8 cellular contexts compared by ENCODE assay signal in the genomic region with DNA sequence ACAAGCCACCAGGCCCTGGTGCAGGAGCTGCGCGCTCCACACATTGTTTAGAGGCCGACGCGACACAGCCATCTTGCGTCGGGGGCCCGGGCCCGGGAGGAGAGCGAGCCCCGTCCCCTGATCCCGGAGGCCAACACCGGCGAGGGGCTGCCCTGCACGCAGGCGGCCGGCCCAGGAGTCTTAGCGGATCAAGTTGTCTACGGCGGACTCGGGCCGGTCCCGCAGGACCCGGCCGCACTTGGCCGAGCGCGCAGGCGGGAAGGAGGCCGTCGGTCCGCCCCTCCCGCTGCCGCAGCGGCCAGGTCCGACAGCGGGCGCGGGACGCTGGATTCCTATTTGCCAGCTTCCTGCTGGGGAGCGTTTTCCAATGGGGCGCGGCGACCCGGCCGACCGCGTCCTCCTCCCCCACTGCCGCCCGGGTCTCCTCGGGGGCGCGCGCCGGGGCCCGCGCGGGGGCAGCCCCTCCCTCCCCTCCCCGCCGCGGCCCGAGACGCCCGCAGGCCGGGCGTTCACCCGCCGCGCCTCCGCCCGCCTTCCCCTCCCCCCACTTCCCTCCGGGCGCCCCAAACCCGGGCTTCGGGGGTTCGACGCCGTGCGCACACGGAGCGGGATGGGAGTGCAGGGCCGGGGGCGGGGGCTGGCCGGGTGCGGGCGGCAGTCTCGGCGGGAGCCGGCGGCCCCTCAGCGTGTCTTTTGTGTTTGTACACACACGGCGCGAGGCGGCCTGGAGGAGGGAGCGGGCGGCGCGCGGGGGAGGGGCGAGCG. TPM values are rescaled to one million over a fixed set of nuclear protein-coding genes. Genes with fewer than 3 reads are reported as not detected.
DNase-seq lines count a peak whose midpoint lies in the region; ATAC-seq and TF ChIP-seq lines count a peak whose summit lies in the region.

No MANE protein-coding gene starts in this region.

- no peaks in the 10 kb centered on the region for H3K9me2 ChIP-seq in GM23338 (ENCODE audit: insufficient read depth)

- DNase-seq in GM23338 (ENCODE audit: low spot score) (peak; percentile 86), KBM-7 (peak; percentile 78), RPMI8226 (peak; percentile 76), amygdala (lab: John Stamatoyannopoulos, UW) (peak in 49 of 56 donors; percentile 29 to 93 (median 81)), left ventricle myocardium superior (peak; percentile 90), pons (ENCODE audit: low spot score) (peak; percentile 70), DMS114 treated with DMSO at 0.1 percent for 48 hours (lab: John Stamatoyannopoulos, UW; ENCODE audit: unreplicated experiment) (no peak)

- peaks cover 30% of the 10 kb centered on the region for H3K4me1 Mint-ChIP-seq in GM23338

- peaks cover 27% of the 10 kb centered on the region for H4K20me1 ChIP-seq in GM23338 (replicated peaks; ENCODE audit: insufficient read depth)

- H3K9me3 Mint-ChIP-seq in GM23338, result peaks cover 5% of the 10 kb centered on the region; the same call in 2 of the 3 replicates

- H2AFZ ChIP-seq in GM23338, result peak overlapping the region; percentile 72; the same call in 1 of the 2 replicates

- peaks cover 56% of the 10 kb centered on the region for H3K79me2 ChIP-seq in GM23338 (replicated peaks; ENCODE audit: insufficient read depth)

- H3K27me3 ChIP-seq in GM23338 (ENCODE audit: insufficient read depth), result no peaks in the 10 kb centered on the region

- peaks cover 55% of the 10 kb centered on the region for H3K36me3 Mint-ChIP-seq in GM23338 (ENCODE audit: low read depth)

- H3K4me2 ChIP-seq in GM23338, result peak overlapping the region; percentile 88

- H3K4me3 Mint-ChIP-seq in GM23338, result peak overlapping the region; percentile 93

- peaks cover 8% of the 10 kb centered on the region; the same call in 1 of the 2 replicates for H3F3A ChIP-seq in GM23338 (replicated peaks; ENCODE audit: low read depth)

- intact Hi-C loops in left ventricle myocardium superior (cut with micrococcal nuclease), result no loop called here

- no peak for TF ChIP-seq CTCF in GM23338 (conservative IDR thresholded peaks at IDR 0.05; ENCODE audit: low read depth in 2 of 2)

- H3K4me3 ChIP-seq in GM08714 (ENCODE audit: low read length), result peak overlapping the region; percentile 71
- H3K4me3 ChIP-seq in GM23338, result peak overlapping the region; percentile 92

- peaks cover 23% of the 10 kb centered on the region for H3K27me3 Mint-ChIP-seq in GM23338 (ENCODE audit: insufficient read depth, low read depth, poor library complexity)

- peak overlapping the region; percentile 99 for H3K27ac Mint-ChIP-seq in GM23338

- ATAC-seq in GM23338 (peak; percentile 70), left ventricle myocardium superior (peak; percentile 77)

- in situ Hi-C loops in KBM-7 (cut with MboI; ENCODE audit: low pct_unique_long_range_greater_than_20kb, low sequenced_read_pairs), result no loop called here

- H3K4me1 ChIP-seq in GM23338 (ENCODE audit: insufficient read depth), result peaks cover 28% of the 10 kb centered on the region

- H3K27ac ChIP-seq in GM23338 (ENCODE audit: low read depth), result peak overlapping the region; percentile 98

- H3K36me3 ChIP-seq in GM23338 (ENCODE audit: insufficient read depth), result peaks cover 17% of the 10 kb centered on the region

TF ChIP-seq in GM23338, 12 proteins besides CTCF, POLR2A, EP300 and RAD21 (continues in another document):
- TF ChIP-seq, protein P1, sequence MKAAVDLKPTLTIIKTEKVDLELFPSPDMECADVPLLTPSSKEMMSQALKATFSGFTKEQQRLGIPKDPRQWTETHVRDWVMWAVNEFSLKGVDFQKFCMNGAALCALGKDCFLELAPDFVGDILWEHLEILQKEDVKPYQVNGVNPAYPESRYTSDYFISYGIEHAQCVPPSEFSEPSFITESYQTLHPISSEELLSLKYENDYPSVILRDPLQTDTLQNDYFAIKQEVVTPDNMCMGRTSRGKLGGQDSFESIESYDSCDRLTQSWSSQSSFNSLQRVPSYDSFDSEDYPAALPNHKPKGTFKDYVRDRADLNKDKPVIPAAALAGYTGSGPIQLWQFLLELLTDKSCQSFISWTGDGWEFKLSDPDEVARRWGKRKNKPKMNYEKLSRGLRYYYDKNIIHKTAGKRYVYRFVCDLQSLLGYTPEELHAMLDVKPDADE (IDR thresholded peaks at IDR 0.05), result no peak
- TF ChIP-seq ZNF331 (CRISPR knock-in tag; IDR thresholded peaks at IDR 0.05; ENCODE audit: low read depth), result no peak
- TF ChIP-seq POLR2AphosphoS5 (IDR thresholded peaks at IDR 0.05; ENCODE audit: low read depth), result peak; percentile 85
- no peak for TF ChIP-seq ZNF114 (CRISPR knock-in tag; IDR thresholded peaks at IDR 0.05)
- TF ChIP-seq, protein P2, sequence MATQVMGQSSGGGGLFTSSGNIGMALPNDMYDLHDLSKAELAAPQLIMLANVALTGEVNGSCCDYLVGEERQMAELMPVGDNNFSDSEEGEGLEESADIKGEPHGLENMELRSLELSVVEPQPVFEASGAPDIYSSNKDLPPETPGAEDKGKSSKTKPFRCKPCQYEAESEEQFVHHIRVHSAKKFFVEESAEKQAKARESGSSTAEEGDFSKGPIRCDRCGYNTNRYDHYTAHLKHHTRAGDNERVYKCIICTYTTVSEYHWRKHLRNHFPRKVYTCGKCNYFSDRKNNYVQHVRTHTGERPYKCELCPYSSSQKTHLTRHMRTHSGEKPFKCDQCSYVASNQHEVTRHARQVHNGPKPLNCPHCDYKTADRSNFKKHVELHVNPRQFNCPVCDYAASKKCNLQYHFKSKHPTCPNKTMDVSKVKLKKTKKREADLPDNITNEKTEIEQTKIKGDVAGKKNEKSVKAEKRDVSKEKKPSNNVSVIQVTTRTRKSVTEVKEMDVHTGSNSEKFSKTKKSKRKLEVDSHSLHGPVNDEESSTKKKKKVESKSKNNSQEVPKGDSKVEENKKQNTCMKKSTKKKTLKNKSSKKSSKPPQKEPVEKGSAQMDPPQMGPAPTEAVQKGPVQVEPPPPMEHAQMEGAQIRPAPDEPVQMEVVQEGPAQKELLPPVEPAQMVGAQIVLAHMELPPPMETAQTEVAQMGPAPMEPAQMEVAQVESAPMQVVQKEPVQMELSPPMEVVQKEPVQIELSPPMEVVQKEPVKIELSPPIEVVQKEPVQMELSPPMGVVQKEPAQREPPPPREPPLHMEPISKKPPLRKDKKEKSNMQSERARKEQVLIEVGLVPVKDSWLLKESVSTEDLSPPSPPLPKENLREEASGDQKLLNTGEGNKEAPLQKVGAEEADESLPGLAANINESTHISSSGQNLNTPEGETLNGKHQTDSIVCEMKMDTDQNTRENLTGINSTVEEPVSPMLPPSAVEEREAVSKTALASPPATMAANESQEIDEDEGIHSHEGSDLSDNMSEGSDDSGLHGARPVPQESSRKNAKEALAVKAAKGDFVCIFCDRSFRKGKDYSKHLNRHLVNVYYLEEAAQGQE (IDR thresholded peaks at IDR 0.05; ENCODE audit: unreplicated experiment), result no peak
- no peak for TF ChIP-seq EZH2 (IDR thresholded peaks at IDR 0.05; ENCODE audit: low read depth, unreplicated experiment)
- no peak for TF ChIP-seq NANOG (IDR thresholded peaks at IDR 0.05; ENCODE audit: borderline replicate concordance)

RNA-seq across cellular contexts. Expression of gene H3-3A, which starts 0.5 kb away (rescaled TPM):
- 913 and 938 TPM in 2 replicates for total RNA-seq in GM23338 (2014; rRNA removed; shearing (Covaris generic))
- polyA plus RNA-seq in GM23338 (2016; fragmentation: Nextera tagmentation; extraction: Ambion mirVana), result 2,407 and 2,643 TPM in 2 replicates
- 345 TPM for total RNA-seq in left ventricle myocardium superior
